In the genomic region with DNA sequence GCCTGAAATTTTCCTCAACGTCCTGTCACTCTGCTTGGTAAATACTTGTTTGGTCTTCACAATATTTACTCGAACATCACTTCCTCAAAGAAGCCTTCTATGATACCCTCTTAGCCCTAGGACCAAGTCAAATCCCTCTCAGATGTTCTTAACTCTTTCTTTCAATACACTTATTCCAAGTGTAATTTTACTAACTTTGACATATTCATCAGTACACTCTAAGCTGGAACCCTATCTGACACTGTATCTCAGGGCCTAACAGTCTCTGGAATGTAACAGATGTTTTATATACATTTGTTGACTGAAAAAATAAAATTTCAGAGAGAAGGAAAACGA, we compare ENCODE assay signal across 11 cellular contexts. TPM values are rescaled to one million over a fixed set of nuclear protein-coding genes. Genes with fewer than 3 reads are reported as not detected.
A peak's percentile ranks its signal among the peaks of the same experiment; 100 is the strongest.
DNase-seq lines count a peak whose midpoint lies in the region; ATAC-seq and TF ChIP-seq lines count a peak whose summit lies in the region.
"Had no signal": no experiment of that assay in that cellular context is flagged by ENCODE, and none has a peak within 500 bp of the region (broad histone marks: within the 10 kb centered on the region; RNA-seq: fewer than 3 reads in every experiment).

No MANE protein-coding gene starts in this region.

- H3K9me3 ChIP-seq in mammary epithelial cell (replicated peaks; ENCODE audit: insufficient read depth, low read length), result no peaks in the 10 kb centered on the region
- H3K9me3 ChIP-seq in adrenal gland (replicated peaks in 1 of 3), result no peaks in the 10 kb centered on the region
- no peaks in the 10 kb centered on the region for H3K9me3 ChIP-seq in muscle layer of colon (ENCODE audit: low read length)
- H3K9me3 ChIP-seq: SJSA1 had no signal

- H3K27ac ChIP-seq in mammary epithelial cell (ENCODE audit: insufficient read depth, low read depth, low read length) (no peak overlapping the region), adrenal gland (peak overlapping the region; percentile 24 to 88 (median 72)), muscle layer of colon (ENCODE audit: low read depth, low read length) (peak overlapping the region; percentile 18)
- H3K27ac ChIP-seq: SJSA1 had no signal

- in situ Hi-C loops in mammary epithelial cell (cut with MboI; ENCODE audit: low sequenced_read_pairs in 2 of 2), result no loop called here

- TF ChIP-seq POLR2A in adrenal gland (IDR thresholded peaks at IDR 0.05), result no peak

- H3K4me3 ChIP-seq in mammary epithelial cell (replicated peaks in 1 of 3; ENCODE audit: insufficient read depth in 1 of 3, low read depth in 2 of 3, low read length in 3 of 3), result no peak overlapping the region
- H3K4me3 ChIP-seq in adrenal gland, result no peak overlapping the region
- H3K4me3 ChIP-seq in muscle layer of colon (ENCODE audit: low read depth in 1 of 2, low read length in 2 of 2), result no peak overlapping the region
- H3K4me3 ChIP-seq: SJSA1 had no signal

- H3K4me1 Mint-ChIP-seq in MCF 10A (ENCODE audit: insufficient read depth, unreplicated experiment) (peaks cover 49% of the 10 kb centered on the region), type B pancreatic cell (ENCODE audit: unreplicated experiment) (peaks cover 44% of the 10 kb centered on the region)

- BruUV-seq in MCF 10A (replicated peaks; lab: Mats Ljungman, UMichigan), result no TSS peak
- BruUV-seq in mammary epithelial cell (replicated peaks; lab: Mats Ljungman, UMichigan), result no TSS peak

- no peak overlapping the region for H3K9ac ChIP-seq in mammary epithelial cell (ENCODE audit: insufficient read depth, low read length)
- peak overlapping the region; percentile 25 for H3K9ac ChIP-seq in muscle layer of colon (ENCODE audit: low read length)

- no peak overlapping the region for H3K4me2 ChIP-seq in mammary epithelial cell (ENCODE audit: insufficient read depth, low read depth, low read length)

- peaks cover 37% of the 10 kb centered on the region for H3K4me1 ChIP-seq in mammary epithelial cell (ENCODE audit: insufficient read depth, low read length)
- peaks cover 26 to 61% of the 10 kb centered on the region in 2 donors for H3K4me1 ChIP-seq in adrenal gland (replicated peaks in 1 of 2)
- H3K4me1 ChIP-seq in muscle layer of colon (ENCODE audit: insufficient read depth, low read length), result peaks cover 63% of the 10 kb centered on the region
- H3K4me1 ChIP-seq: SJSA1 had no signal

- CTCF ChIA-PET in MCF 10A (lab: Yijun Ruan, JAX) (interaction anchor here (0.7 to 1.2 kb wide), 4 partner anchors 22 to 544 kb away, joined by 3 to 6 read pairs (median 4); no protein-coding TSS in a partner anchor), mammary epithelial cell (lab: Charles Lee; ENCODE audit: low non-redundant PET) (no interaction called here)

- H3K36me3 Mint-ChIP-seq in MCF 10A (ENCODE audit: insufficient read depth, unreplicated experiment) (peaks cover 12% of the 10 kb centered on the region), type B pancreatic cell (peaks cover 8% of the 10 kb centered on the region)

- H3K4me3 Mint-ChIP-seq in MCF 10A (ENCODE audit: unreplicated experiment) (no peak overlapping the region), type B pancreatic cell (peak overlapping the region; percentile 66)

- H2AFZ ChIP-seq in mammary epithelial cell (ENCODE audit: low read depth, low read length), result no peak overlapping the region

- dilution Hi-C loops in mammary epithelial cell (cut with HindIII; ENCODE audit: low sequenced_read_pairs), result no loop called here

- TF ChIP-seq CTCF in MCF 10A (IDR thresholded peaks at IDR 0.05; ENCODE audit: unreplicated experiment) (no peak), mammary epithelial cell (conservative IDR thresholded peaks at IDR 0.05 in 1 of 2, IDR thresholded peaks at IDR 0.05 in 1 of 2; ENCODE audit: extremely low read depth in 1 of 2, insufficient read depth in 1 of 2, low read depth in 1 of 2, low read length in 2 of 2) (no peak), adrenal gland (IDR thresholded peaks at IDR 0.05) (no peak), type B pancreatic cell (conservative IDR thresholded peaks at IDR 0.05) (no peak)

- H3K36me3 ChIP-seq in mammary epithelial cell (ENCODE audit: insufficient read depth, low read length) (no peaks in the 10 kb centered on the region), adrenal gland (replicated peaks in 1 of 2) (no peaks in the 10 kb centered on the region), muscle layer of colon (ENCODE audit: insufficient read depth, low read length) (no peaks in the 10 kb centered on the region)
- H3K36me3 ChIP-seq: SJSA1 had no signal

- no peaks in the 10 kb centered on the region for H4K20me1 ChIP-seq in mammary epithelial cell (ENCODE audit: insufficient read depth, low read length)

- no peak for ATAC-seq in HG03565 (IDR thresholded peaks at IDR 0.05; ENCODE audit: unreplicated experiment)

- 5% methylated on average over 3 of the region's 3 CpGs for WGBS in mammary epithelial cell (ENCODE audit: low coverage, missing lambda C conversion rate)
- 22 to 42% (median 32%) methylated on average over 3 of the region's 3 CpGs for WGBS in adrenal gland, 4 donors

- H3K9me3 Mint-ChIP-seq in MCF 10A (ENCODE audit: unreplicated experiment) (no peaks in the 10 kb centered on the region), type B pancreatic cell (peaks cover 4% of the 10 kb centered on the region)

- POLR2A ChIA-PET in MCF 10A (lab: Yijun Ruan, JAX), result interaction anchor here (0.6 to 3.2 kb wide), 17 partner anchors 10 to 713 kb away, joined by 3 to 24 read pairs (median 4); partner anchors contain the start of genes EGR1, MATR3 and SIL1

- intact Hi-C loops in MCF 10A (cut with micrococcal nuclease), result no loop called here
- intact Hi-C loops in mammary epithelial cell (cut with micrococcal nuclease), result loop anchor here (2.0 kb wide), 1 partner anchor 30 kb away; no protein-coding TSS in a partner anchor
- intact Hi-C loops in adrenal gland (cut with DNase I), result no loop called here
- intact Hi-C loops in posterior vena cava (cut with DNase I), result no loop called here

- H3K27ac Mint-ChIP-seq in MCF 10A (ENCODE audit: low read depth, unreplicated experiment) (peak overlapping the region; percentile 63), type B pancreatic cell (peak overlapping the region; percentile 68)

- no peaks in the 10 kb centered on the region for H3K27me3 ChIP-seq in mammary epithelial cell (ENCODE audit: insufficient read depth, low read length)
- no peaks in the 10 kb centered on the region for H3K27me3 ChIP-seq in adrenal gland
- no peaks in the 10 kb centered on the region for H3K27me3 ChIP-seq in muscle layer of colon (ENCODE audit: control insufficient read depth in 1 of 2, insufficient read depth in 2 of 2, low read length in 2 of 2)
- H3K27me3 ChIP-seq: SJSA1 had no signal

- no peak for DNase-seq in MCF 10A (ENCODE audit: unreplicated experiment)
- DNase-seq in mammary epithelial cell, result no peak
- DNase-seq in adrenal gland, result no peak
- no peak for DNase-seq in type B pancreatic cell (ENCODE audit: extremely low spot score, unreplicated experiment)
- DNase-seq in epidermal melanocyte (ENCODE audit: insufficient read length, low spot score), result no peak
- no peak for DNase-seq in posterior vena cava (ENCODE audit: low spot score)
- DNase-seq: activated CD4-positive, alpha-beta T cell treated with anti-CD3 and anti-CD28 coated beads, Interleukin-2, amount 50 U/mL, for 4 hours; midbrain had no signal

- peaks cover 66% of the 10 kb centered on the region for H3K79me2 ChIP-seq in mammary epithelial cell (ENCODE audit: insufficient read depth, low read length)

- H3K27me3 Mint-ChIP-seq in MCF 10A (ENCODE audit: insufficient read depth, unreplicated experiment), result no peaks in the 10 kb centered on the region
- H3K27me3 Mint-ChIP-seq in type B pancreatic cell, result no peaks in the 10 kb centered on the region

RNA-seq across cellular contexts. Expression of gene SIL1, which starts 19.6 kb away (rescaled TPM):
- 114 and 175 TPM in 2 replicates for total RNA-seq in MCF 10A (2022)
- 10 to 100 TPM; 35.8 to 52.4 TPM for total RNA-seq in mammary epithelial cell
- 40.8 TPM for polyA plus RNA-seq in mammary epithelial cell
- polyA minus RNA-seq in mammary epithelial cell, result 15.6 TPM
- 100 to 1,000 TPM in 7 of 8 donors, 10 to 100 TPM in 1; 81.9 to 171 (median 136) TPM for total RNA-seq in adrenal gland
- polyA plus RNA-seq in adrenal gland, result 100 to 1,000 TPM; 143 to 313 (median 213) TPM
- 40.9 and 63.0 TPM in 2 replicates for total RNA-seq in type B pancreatic cell (ENCODE audit: low replicate concordance)
- 10 to 100 TPM; 42.8 to 55.1 TPM for total RNA-seq in posterior vena cava
